14 cellular contexts compared by ENCODE assay signal in the genomic region with DNA sequence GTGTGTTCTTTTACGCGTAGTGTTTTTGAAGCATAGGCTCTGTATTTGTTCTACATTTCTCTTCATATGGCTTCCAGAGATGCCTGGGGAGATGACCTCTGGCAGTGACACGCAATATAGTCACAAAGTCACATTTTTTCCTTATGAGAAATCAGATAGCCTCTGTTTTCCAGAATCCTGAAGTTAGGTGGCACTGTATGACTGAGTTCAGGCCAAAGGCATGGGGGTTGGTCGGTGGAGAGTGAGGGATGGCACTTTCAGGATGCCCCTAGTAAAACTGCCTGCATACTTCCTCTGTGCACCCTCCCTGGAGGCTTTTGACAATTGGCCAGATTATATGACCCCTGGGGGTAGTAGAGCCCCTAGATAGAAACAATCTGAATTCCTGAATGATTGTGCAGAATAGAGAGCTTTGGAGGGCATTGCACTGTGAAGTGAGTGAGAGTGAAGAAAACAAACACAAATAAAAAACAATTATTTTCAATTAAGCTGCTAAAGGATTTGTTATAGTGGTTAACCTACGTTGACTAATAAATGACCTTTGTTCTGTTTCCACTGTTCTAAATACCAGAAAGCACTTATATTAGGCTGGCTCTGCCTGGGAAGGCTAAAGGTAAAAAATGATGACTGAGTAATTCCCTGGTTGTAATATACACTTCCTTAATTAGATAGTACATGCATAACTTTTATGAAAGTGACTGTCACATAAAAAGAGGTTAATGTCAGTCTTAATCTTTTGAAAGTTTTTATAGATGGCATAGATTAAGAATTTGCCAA.
DNase-seq lines count a peak whose midpoint lies in the region; ATAC-seq and TF ChIP-seq lines count a peak whose summit lies in the region.
"Had no signal": no experiment of that assay in that cellular context is flagged by ENCODE, and none has a peak within 500 bp of the region (broad histone marks: within the 10 kb centered on the region; RNA-seq: fewer than 3 reads in every experiment).

No MANE protein-coding gene starts in this region.

- H3K79me2 ChIP-seq in hepatocyte = no peaks in the 10 kb centered on the region

- ATAC-seq in left lobe of liver = no peak
- ATAC-seq in HG03175 (IDR thresholded peaks at IDR 0.05; ENCODE audit: unreplicated experiment) = no peak

- 67% methylated on average over 5 of the region's 5 CpGs for WGBS in hepatocyte (ENCODE audit: low lambda C conversion rate, missing lambda C conversion rate)

- DNase-seq in ACHN (peak; percentile 39), HS-27A (ENCODE audit: low read depth) (peak; percentile 75), T1000 (lab: John Stamatoyannopoulos, UW) (peak; percentile 78), hepatocyte (ENCODE audit: low spot score) (peak; percentile 8), GDM1 (lab: John Stamatoyannopoulos, UW) (no peak), left lobe of liver (ENCODE audit: low spot score) (no peak)
- no peak for DNase-seq in NK-92 treated with Interleukin-12 subunit alpha and Interleukin-12 subunit beta, amount 100 ng/mL, for 24 hours (lab: John Stamatoyannopoulos, UW)
- DNase-seq: activated CD4-positive, CD25-positive, alpha-beta regulatory T cell treated with anti-CD3 and anti-CD28 coated beads, Interleukin-2, amount 50 U/mL, for 72 hours; activated T-cell treated with anti-CD3 and anti-CD28 coated beads, Interleukin-2, amount 50 U/mL, for 48 hours; kidney; NCI-H510A; uterus had no signal

- no peak overlapping the region for H3K4me2 ChIP-seq in hepatocyte

- H3K27me3 ChIP-seq in hepatocyte = no peaks in the 10 kb centered on the region
- H3K27me3 ChIP-seq: uterus had no signal

- H3K4me1 ChIP-seq in hepatocyte (ENCODE audit: insufficient read depth) = no peaks in the 10 kb centered on the region
- H3K4me1 ChIP-seq: uterus had no signal

- no peaks in the 10 kb centered on the region for H3K9me3 ChIP-seq in hepatocyte (ENCODE audit: low read depth)
- H3K9me3 ChIP-seq: uterus had no signal

- no peaks in the 10 kb centered on the region for H4K20me1 ChIP-seq in hepatocyte (ENCODE audit: insufficient read depth, poor library complexity, severe bottlenecking)

- H3K4me3 ChIP-seq in hepatocyte = no peak overlapping the region
- H3K4me3 ChIP-seq: SK-N-MC, uterus had no signal

- no peak overlapping the region for H3K27ac ChIP-seq in hepatocyte
- H3K27ac ChIP-seq: SK-N-MC, uterus had no signal

- H3K9me2 ChIP-seq in hepatocyte (replicated peaks; ENCODE audit: insufficient read depth) = no peaks in the 10 kb centered on the region

- TF ChIP-seq CTCF in hepatocyte (IDR thresholded peaks at IDR 0.05; ENCODE audit: poor library complexity) = peak; percentile 14

- H2AFZ ChIP-seq in hepatocyte = no peak overlapping the region

- no peaks in the 10 kb centered on the region for H3K36me3 ChIP-seq in hepatocyte (replicated peaks; ENCODE audit: insufficient read depth, low read depth)
- H3K36me3 ChIP-seq: uterus had no signal

- in situ Hi-C loops in ACHN (cut with HindIII; ENCODE audit: low pct_ligation_motif_present, low pct_unique_long_range_greater_than_20kb, low sequenced_read_pairs) = no loop called here

Comparison
In these comparisons a context has a peak if more than half of its experiments do, and no peak if none do; other contexts are left out.
1. DNase-seq: peak in ACHN (single experiment), HS-27A (single experiment), T1000 (single experiment) and hepatocyte (single experiment); none in GDM1 (single experiment), left lobe of liver (single experiment) and NK-92 treated with Interleukin-12 subunit alpha and Interleukin-12 subunit beta, amount 100 ng/mL, for 24 hours (single experiment).